Comparison of ENCODE assay signal across 14 cellular contexts in genomic region chr17:52157603-52158449, GRCh38. TPM values are rescaled to one million over a fixed set of nuclear protein-coding genes. Genes with fewer than 3 reads are reported as not detected.
DNase-seq lines count a peak whose midpoint lies in the region; ATAC-seq, FAIRE-seq and TF ChIP-seq lines count a peak whose summit lies in the region.
"Had no signal": no experiment of that assay in that cellular context is flagged by ENCODE, and none has a peak within 500 bp of the region (broad histone marks: within the 10 kb centered on the region; RNA-seq: fewer than 3 reads in every experiment).

No MANE protein-coding gene starts in this region.

- POLR2A ChIA-PET in activated naive CD8-positive, alpha-beta T cell treated with anti-CD3 and anti-CD28 coated beads, Interleukin-2, amount 10 ng/mL, durations not matched to agents 7 days and 5 days (lab: Charles Lee): no interaction called here

- peak overlapping the region; percentile 42 to 57 for H3K4me3 ChIP-seq in kidney (ENCODE audit: low read length in 2 of 2)
- H3K4me3 ChIP-seq: BLaER1 had no signal

- no peaks in the 10 kb centered on the region for H3K36me3 Mint-ChIP-seq in activated naive CD8-positive, alpha-beta T cell
- no peaks in the 10 kb centered on the region for H3K36me3 Mint-ChIP-seq in activated naive CD8-positive, alpha-beta T cell treated with anti-CD3 and anti-CD28 coated beads, Interleukin-2, amount 50 U/mL, for 24 hours (ENCODE audit: low read depth)
- no peaks in the 10 kb centered on the region for H3K36me3 Mint-ChIP-seq in activated naive CD8-positive, alpha-beta T cell treated with anti-CD3 and anti-CD28 coated beads, Interleukin-2, amount 10 ng/mL, durations not matched to agents 7 days and 5 days
- H3K36me3 Mint-ChIP-seq in type B pancreatic cell: no peaks in the 10 kb centered on the region

- no peaks in the 10 kb centered on the region for H3K4me1 ChIP-seq in kidney (ENCODE audit: control insufficient read depth in 1 of 2, insufficient read depth in 1 of 2, low read depth in 1 of 2, low read length in 2 of 2)
- H3K4me1 ChIP-seq: BLaER1 had no signal

- H3K27me3 Mint-ChIP-seq in activated naive CD8-positive, alpha-beta T cell: peaks cover 50% of the 10 kb centered on the region
- H3K27me3 Mint-ChIP-seq in activated naive CD8-positive, alpha-beta T cell treated with anti-CD3 and anti-CD28 coated beads, Interleukin-2, amount 50 U/mL, for 24 hours: peaks cover 42% of the 10 kb centered on the region
- peaks cover 47% of the 10 kb centered on the region for H3K27me3 Mint-ChIP-seq in activated naive CD8-positive, alpha-beta T cell treated with anti-CD3 and anti-CD28 coated beads, Interleukin-2, amount 10 ng/mL, durations not matched to agents 7 days and 5 days
- peaks cover 94% of the 10 kb centered on the region for H3K27me3 Mint-ChIP-seq in type B pancreatic cell

- TF ChIP-seq CTCF in kidney (IDR thresholded peaks at IDR 0.05; ENCODE audit: borderline replicate concordance, extremely low read depth, insufficient read depth): no peak
- TF ChIP-seq CTCF in type B pancreatic cell (conservative IDR thresholded peaks at IDR 0.05): no peak

- intact Hi-C loops in kidney (cut with DNase I): no loop called here

- H3K27ac ChIP-seq in kidney (ENCODE audit: low read depth in 2 of 2, low read length in 2 of 2): peak overlapping the region in 1 of 2 donors; percentile 37
- H3K27ac ChIP-seq: BLaER1 had no signal

- peaks cover 5% of the 10 kb centered on the region for H3K4me1 Mint-ChIP-seq in activated naive CD8-positive, alpha-beta T cell (ENCODE audit: low read depth)
- H3K4me1 Mint-ChIP-seq in activated naive CD8-positive, alpha-beta T cell treated with anti-CD3 and anti-CD28 coated beads, Interleukin-2, amount 50 U/mL, for 24 hours: peaks cover 2% of the 10 kb centered on the region
- peaks cover 3% of the 10 kb centered on the region for H3K4me1 Mint-ChIP-seq in activated naive CD8-positive, alpha-beta T cell treated with anti-CD3 and anti-CD28 coated beads, Interleukin-2, amount 10 ng/mL, durations not matched to agents 7 days and 5 days
- peaks cover 5% of the 10 kb centered on the region for H3K4me1 Mint-ChIP-seq in type B pancreatic cell (ENCODE audit: unreplicated experiment)

- H3K4me3 Mint-ChIP-seq in activated naive CD8-positive, alpha-beta T cell: peak overlapping the region; percentile 35
- no peak overlapping the region for H3K4me3 Mint-ChIP-seq in activated naive CD8-positive, alpha-beta T cell treated with anti-CD3 and anti-CD28 coated beads, Interleukin-2, amount 50 U/mL, for 24 hours
- H3K4me3 Mint-ChIP-seq in activated naive CD8-positive, alpha-beta T cell treated with anti-CD3 and anti-CD28 coated beads, Interleukin-2, amount 10 ng/mL, durations not matched to agents 7 days and 5 days: no peak overlapping the region
- H3K4me3 Mint-ChIP-seq in type B pancreatic cell: peak overlapping the region; percentile 82

- H3K9me3 ChIP-seq in kidney (ENCODE audit: control insufficient read depth in 1 of 2, low read length in 2 of 2): no peaks in the 10 kb centered on the region

- no peak overlapping the region for H3K27ac Mint-ChIP-seq in activated naive CD8-positive, alpha-beta T cell
- H3K27ac Mint-ChIP-seq in activated naive CD8-positive, alpha-beta T cell treated with anti-CD3 and anti-CD28 coated beads, Interleukin-2, amount 50 U/mL, for 24 hours: no peak overlapping the region
- H3K27ac Mint-ChIP-seq in activated naive CD8-positive, alpha-beta T cell treated with anti-CD3 and anti-CD28 coated beads, Interleukin-2, amount 10 ng/mL, durations not matched to agents 7 days and 5 days: no peak overlapping the region
- H3K27ac Mint-ChIP-seq in type B pancreatic cell: no peak overlapping the region

- FAIRE-seq in kidney (lab: Jason Lieb, UNC): no peak

- ATAC-seq in activated naive CD8-positive, alpha-beta T cell treated with anti-CD3 and anti-CD28 coated beads, Interleukin-2, amount 50 U/mL, for 24 hours: no peak
- ATAC-seq in activated naive CD8-positive, alpha-beta T cell treated with anti-CD3 and anti-CD28 coated beads, Interleukin-2, amount 10 ng/mL, durations not matched to agents 7 days and 5 days (ENCODE audit: low read depth): no peak
- ATAC-seq in HG02571 (IDR thresholded peaks at IDR 0.05; ENCODE audit: unreplicated experiment): no peak

- H3K9ac ChIP-seq in kidney (ENCODE audit: low read length in 2 of 2): peak overlapping the region in 1 of 2 donors; percentile 30
- H3K9ac ChIP-seq: BLaER1 had no signal

- DNase-seq in activated naive CD8-positive, alpha-beta T cell treated with anti-CD3 and anti-CD28 coated beads, Interleukin-2, amount 50 U/mL, for 24 hours: no peak
- DNase-seq in activated naive CD8-positive, alpha-beta T cell treated with anti-CD3 and anti-CD28 coated beads, Interleukin-2, amount 10 ng/mL, durations not matched to agents 7 days and 5 days: peak; percentile 32
- DNase-seq in kidney (peak; percentile 56), type B pancreatic cell (ENCODE audit: extremely low spot score, unreplicated experiment) (no peak), HUDEP-2 (lab: John Stamatoyannopoulos, UW; ENCODE audit: unreplicated experiment in 76 of 76) (no peak), DMS79 (lab: John Stamatoyannopoulos, UW) (no peak)
- DNase-seq: activated CD4-positive, CD25-positive, alpha-beta regulatory T cell treated with anti-CD3 and anti-CD28 coated beads, Interleukin-2, amount 50 U/mL, for 72 hours; amniotic stem cell; NCI-H1436 treated with DMSO at 0.1 percent for 48 hours; RPMI8226 had no signal

- no peaks in the 10 kb centered on the region for H3K36me3 ChIP-seq in kidney (ENCODE audit: control insufficient read depth in 1 of 2, insufficient read depth in 2 of 2, low read length in 2 of 2)
- H3K36me3 ChIP-seq: BLaER1 had no signal

- peaks cover 13% of the 10 kb centered on the region for H3K9me3 Mint-ChIP-seq in activated naive CD8-positive, alpha-beta T cell (ENCODE audit: low read depth)
- H3K9me3 Mint-ChIP-seq in activated naive CD8-positive, alpha-beta T cell treated with anti-CD3 and anti-CD28 coated beads, Interleukin-2, amount 50 U/mL, for 24 hours: peaks cover 5% of the 10 kb centered on the region
- H3K9me3 Mint-ChIP-seq in activated naive CD8-positive, alpha-beta T cell treated with anti-CD3 and anti-CD28 coated beads, Interleukin-2, amount 10 ng/mL, durations not matched to agents 7 days and 5 days: no peaks in the 10 kb centered on the region
- H3K9me3 Mint-ChIP-seq in type B pancreatic cell: no peaks in the 10 kb centered on the region

RNA-seq across cellular contexts. Expression of gene CA10, which starts 0.7 kb away (rescaled TPM):
- under 1 TPM in 1 of 2 experiments, not detected in 1; 0.20 TPM for total RNA-seq in activated naive CD8-positive, alpha-beta T cell treated with anti-CD3 and anti-CD28 coated beads, Interleukin-2, amount 10 ng/mL, durations not matched to agents 7 days and 5 days
- 3.7 TPM for total RNA-seq in kidney
- polyA plus RNA-seq in kidney (ENCODE audit: insufficient read depth, low read depth, low replicate concordance): 9.8 TPM
- total RNA-seq in type B pancreatic cell (ENCODE audit: low replicate concordance): 0.90 and 2.2 TPM in 2 replicates
- total RNA-seq: pulmonary artery endothelial cell had no signal

Comparison
In these comparisons a context has a peak if more than half of its experiments do, and no peak if none do; other contexts are left out.
1. H3K4me3 Mint-ChIP-seq: peak in activated naive CD8-positive, alpha-beta T cell (single experiment) and type B pancreatic cell (single experiment); none in activated naive CD8-positive, alpha-beta T cell treated with anti-CD3 and anti-CD28 coated beads, Interleukin-2, amount 50 U/mL, for 24 hours (single experiment) and activated naive CD8-positive, alpha-beta T cell treated with anti-CD3 and anti-CD28 coated beads, Interleukin-2, amount 10 ng/mL, durations not matched to agents 7 days and 5 days (single experiment).
2. DNase-seq: peak in activated naive CD8-positive, alpha-beta T cell treated with anti-CD3 and anti-CD28 coated beads, Interleukin-2, amount 10 ng/mL, durations not matched to agents 7 days and 5 days (single experiment) and kidney (single experiment); none in activated naive CD8-positive, alpha-beta T cell treated with anti-CD3 and anti-CD28 coated beads, Interleukin-2, amount 50 U/mL, for 24 hours (single experiment), type B pancreatic cell (single experiment), HUDEP-2 (0 of 76) and DMS79 (single experiment).